In the genomic region with DNA sequence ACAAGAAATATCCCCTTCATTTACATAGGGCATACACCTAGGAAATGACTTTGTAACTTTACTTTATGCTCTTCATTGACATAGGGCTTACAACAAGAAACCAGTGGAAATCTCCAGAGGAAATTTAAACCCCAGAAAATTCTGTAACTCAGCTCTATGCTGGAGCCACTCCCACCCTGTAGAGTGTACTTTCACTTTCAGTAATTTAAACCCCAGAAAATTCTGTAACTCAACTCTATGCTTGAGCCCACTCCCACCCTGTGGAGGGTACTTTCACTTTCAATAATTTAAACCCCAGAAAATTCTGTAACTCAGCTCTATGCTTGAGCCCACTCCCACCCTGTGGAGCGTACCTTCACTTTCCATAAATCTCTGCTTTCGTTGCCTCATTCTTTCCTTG, we compare ENCODE assay signal across 15 cellular contexts.
DNase-seq lines count a peak whose midpoint lies in the region; ATAC-seq, FAIRE-seq and TF ChIP-seq lines count a peak whose summit lies in the region.
"Had no signal": no experiment of that assay in that cellular context is flagged by ENCODE, and none has a peak within 500 bp of the region (broad histone marks: within the 10 kb centered on the region; RNA-seq: fewer than 3 reads in every experiment).

No MANE protein-coding gene starts in this region.

- RAD21 ChIA-PET in GM12878 (lab: Charles Lee; ENCODE audit: unreplicated experiment) = no interaction called here

- H3K9me3 ChIP-seq in GM12878 (replicated peaks; ENCODE audit: control insufficient read depth, insufficient read depth, low read length) = peaks cover 1% of the 10 kb centered on the region; the same call in 1 of the 3 replicates
- H3K9me3 ChIP-seq: HAP-1 had no signal

- TF ChIP-seq RAD21 in GM12878 (IDR thresholded peaks at IDR 0.05; ENCODE audit: insufficient read depth, low read depth, low read length) = no peak

- no peaks in the 10 kb centered on the region for H3K4me1 ChIP-seq in GM12878 (ENCODE audit: control insufficient read depth, insufficient read depth, low read length)
- H3K4me1 ChIP-seq: HAP-1 had no signal

- 28% methylated on average over 2 of the region's 2 CpGs for WGBS in GM12878 (ENCODE audit: insufficient coverage, insufficient replicate concordance, low lambda C conversion rate, missing lambda C conversion rate)

- CTCF ChIA-PET in Calu3 (lab: Charles Lee) = no interaction called here
- CTCF ChIA-PET in GM12878 (lab: Yijun Ruan, JAX) = no interaction called here

- no peaks in the 10 kb centered on the region for H3K79me2 ChIP-seq in GM12878 (ENCODE audit: control insufficient read depth, insufficient read depth, low read length)

- ATAC-seq in GM12878 (peak; percentile 59; the same call in 2 of the 3 replicates), HG03432 (IDR thresholded peaks at IDR 0.05; ENCODE audit: unreplicated experiment) (no peak)
- ATAC-seq: CD8-positive, alpha-beta T cell; K562 had no signal

- H3K27ac Mint-ChIP-seq in Calu3 (ENCODE audit: unreplicated experiment) = no peak overlapping the region
- H3K27ac Mint-ChIP-seq: CD14-positive monocyte; CD8-positive, alpha-beta T cell had no signal

- no peaks in the 10 kb centered on the region for H3K36me3 ChIP-seq in GM12878 (ENCODE audit: control insufficient read depth in 2 of 2, insufficient read depth in 2 of 2, low read length in 1 of 2)
- H3K36me3 ChIP-seq: HAP-1 had no signal

- no peak for FAIRE-seq in GM12878 (lab: Jason Lieb, UNC)
- FAIRE-seq: GM12891, H1, K562 had no signal

- POLR2A ChIA-PET in GM12878 (lab: Charles Lee) = no interaction called here

- no peak overlapping the region for H3K9ac ChIP-seq in GM12878 (ENCODE audit: control insufficient read depth, insufficient read depth, low read length)

- H3K27ac ChIP-seq in GM12878 (ENCODE audit: control insufficient read depth, insufficient read depth) (no peak overlapping the region), dorsolateral prefrontal cortex (no peak overlapping the region)

- H3K27me3 ChIP-seq in GM12878 (replicated peaks in 1 of 2; ENCODE audit: control insufficient read depth in 2 of 2, insufficient read depth in 2 of 2, low read length in 1 of 2) (no peaks in the 10 kb centered on the region), dorsolateral prefrontal cortex (no peaks in the 10 kb centered on the region)

- in situ Hi-C loops in GM12878 (cut with MboI) = no loop called here

- no peak for TF ChIP-seq POLR2A in GM12878 (IDR thresholded peaks at IDR 0.05; ENCODE audit: low read depth, low read length)

- intact Hi-C loops in Calu3 (cut with micrococcal nuclease; ENCODE audit: unreplicated experiment) = no loop called here
- intact Hi-C loops in GM12878 (cut with micrococcal nuclease; ENCODE audit: unreplicated experiment) = no loop called here
- intact Hi-C loops in dorsolateral prefrontal cortex (cut with DNase I) = no loop called here

- H3K4me1 Mint-ChIP-seq in Calu3 (ENCODE audit: low read depth, unreplicated experiment) = no peaks in the 10 kb centered on the region
- H3K4me1 Mint-ChIP-seq: CD14-positive monocyte had no signal

- no peaks in the 10 kb centered on the region for H3K36me3 Mint-ChIP-seq in Calu3 (ENCODE audit: insufficient read depth, unreplicated experiment)
- H3K36me3 Mint-ChIP-seq: CD14-positive monocyte; CD8-positive, alpha-beta T cell had no signal

- H3K4me2 ChIP-seq in GM12878 (ENCODE audit: control insufficient read depth, insufficient read depth) = no peak overlapping the region

- peak overlapping the region; percentile 59 for H3K4me3 Mint-ChIP-seq in Calu3 (ENCODE audit: low read depth, unreplicated experiment)
- H3K4me3 Mint-ChIP-seq: CD14-positive monocyte; CD8-positive, alpha-beta T cell had no signal

- TF ChIP-seq EP300 in GM12878 (IDR thresholded peaks at IDR 0.05; ENCODE audit: borderline replicate concordance in 1 of 2, control insufficient read depth in 1 of 2, low read depth in 2 of 2, low read length in 2 of 2) = no peak

- no peaks in the 10 kb centered on the region for H3K9me3 Mint-ChIP-seq in Calu3 (ENCODE audit: low read depth, unreplicated experiment)

- no peaks in the 10 kb centered on the region for H4K20me1 ChIP-seq in GM12878 (ENCODE audit: control insufficient read depth, insufficient read depth)

- SMC1A ChIA-PET in GM12878 (lab: Charles Lee; ENCODE audit: uncharacterized antibody, unreplicated experiment) = interaction anchor here (1.3 kb wide), 1 partner anchor 14 kb away, joined by 3 read pairs; no protein-coding TSS in a partner anchor

- H2AFZ ChIP-seq in GM12878 (ENCODE audit: control insufficient read depth, low read depth, low read length) = no peak overlapping the region

- peak; percentile 6 for DNase-seq in A172 (ENCODE audit: low spot score)
- DNase-seq in Calu3 = no peak
- peak; percentile 36 for DNase-seq in OCI-M1 (lab: John Stamatoyannopoulos, UW)
- no peak for DNase-seq in GM12878 (ENCODE audit: low read depth, low spot score)
- no peak for DNase-seq in dorsolateral prefrontal cortex
- no peak for DNase-seq in activated T-cell treated with anti-CD3 and anti-CD28 coated beads, Interleukin-2, amount 50 U/mL, for 48 hours
- DNase-seq: 8988T; CD8-positive, alpha-beta T cell; COR-L47 had no signal

- BruUV-seq in Calu3 (replicated peaks; lab: Mats Ljungman, UMichigan) = no TSS peak
- no TSS peak for BruUV-seq in GM12878 (replicated peaks; lab: Mats Ljungman, UMichigan)

- H3K4me3 ChIP-seq in GM12878 (no peak overlapping the region), dorsolateral prefrontal cortex (no peak overlapping the region)
- H3K4me3 ChIP-seq: HAP-1, K562 had no signal

- no peaks in the 10 kb centered on the region for H3K27me3 Mint-ChIP-seq in Calu3 (ENCODE audit: unreplicated experiment)

- TF ChIP-seq CTCF in Calu3 (IDR thresholded peaks at IDR 0.05; ENCODE audit: unreplicated experiment) (no peak), GM12878 (IDR thresholded peaks at IDR 0.05 in 2 of 3, conservative IDR thresholded peaks at IDR 0.05 in 1 of 3; ENCODE audit: control insufficient read depth in 2 of 3, extremely low read depth in 1 of 3, insufficient read depth in 1 of 3, low read depth in 3 of 3, low read length in 3 of 3) (no peak), dorsolateral prefrontal cortex (IDR thresholded peaks at IDR 0.05 in 54 of 56, conservative IDR thresholded peaks at IDR 0.05 in 2 of 56; ENCODE audit: low read depth in 1 of 56, partially characterized antibody in 56 of 56) (no peak)

TF ChIP-seq in GM12878, 131 proteins besides CTCF, POLR2A, EP300 and RAD21:
- TF ChIP-seq GABPA (IDR thresholded peaks at IDR 0.05; ENCODE audit: low read depth) = no peak
- no peak for TF ChIP-seq KAT2A (conservative IDR thresholded peaks at IDR 0.05; ENCODE audit: control insufficient read depth, low read depth, low read length)
- no peak for TF ChIP-seq LARP7 (IDR thresholded peaks at IDR 0.05)
- TF ChIP-seq, protein P1, sequence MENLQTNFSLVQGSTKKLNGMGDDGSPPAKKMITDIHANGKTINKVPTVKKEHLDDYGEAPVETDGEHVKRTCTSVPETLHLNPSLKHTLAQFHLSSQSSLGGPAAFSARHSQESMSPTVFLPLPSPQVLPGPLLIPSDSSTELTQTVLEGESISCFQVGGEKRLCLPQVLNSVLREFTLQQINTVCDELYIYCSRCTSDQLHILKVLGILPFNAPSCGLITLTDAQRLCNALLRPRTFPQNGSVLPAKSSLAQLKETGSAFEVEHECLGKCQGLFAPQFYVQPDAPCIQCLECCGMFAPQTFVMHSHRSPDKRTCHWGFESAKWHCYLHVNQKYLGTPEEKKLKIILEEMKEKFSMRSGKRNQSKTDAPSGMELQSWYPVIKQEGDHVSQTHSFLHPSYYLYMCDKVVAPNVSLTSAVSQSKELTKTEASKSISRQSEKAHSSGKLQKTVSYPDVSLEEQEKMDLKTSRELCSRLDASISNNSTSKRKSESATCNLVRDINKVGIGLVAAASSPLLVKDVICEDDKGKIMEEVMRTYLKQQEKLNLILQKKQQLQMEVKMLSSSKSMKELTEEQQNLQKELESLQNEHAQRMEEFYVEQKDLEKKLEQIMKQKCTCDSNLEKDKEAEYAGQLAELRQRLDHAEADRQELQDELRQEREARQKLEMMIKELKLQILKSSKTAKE (IDR thresholded peaks at IDR 0.05; ENCODE audit: low read depth, poor library complexity, severe bottlenecking) = no peak
- TF ChIP-seq, protein P2, sequence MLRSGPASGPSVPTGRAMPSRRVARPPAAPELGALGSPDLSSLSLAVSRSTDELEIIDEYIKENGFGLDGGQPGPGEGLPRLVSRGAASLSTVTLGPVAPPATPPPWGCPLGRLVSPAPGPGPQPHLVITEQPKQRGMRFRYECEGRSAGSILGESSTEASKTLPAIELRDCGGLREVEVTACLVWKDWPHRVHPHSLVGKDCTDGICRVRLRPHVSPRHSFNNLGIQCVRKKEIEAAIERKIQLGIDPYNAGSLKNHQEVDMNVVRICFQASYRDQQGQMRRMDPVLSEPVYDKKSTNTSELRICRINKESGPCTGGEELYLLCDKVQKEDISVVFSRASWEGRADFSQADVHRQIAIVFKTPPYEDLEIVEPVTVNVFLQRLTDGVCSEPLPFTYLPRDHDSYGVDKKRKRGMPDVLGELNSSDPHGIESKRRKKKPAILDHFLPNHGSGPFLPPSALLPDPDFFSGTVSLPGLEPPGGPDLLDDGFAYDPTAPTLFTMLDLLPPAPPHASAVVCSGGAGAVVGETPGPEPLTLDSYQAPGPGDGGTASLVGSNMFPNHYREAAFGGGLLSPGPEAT (IDR thresholded peaks at IDR 0.05; ENCODE audit: low read depth) = no peak
- no peak for TF ChIP-seq SUZ12 (IDR thresholded peaks at IDR 0.05; ENCODE audit: unreplicated experiment)
- TF ChIP-seq, protein P3, sequence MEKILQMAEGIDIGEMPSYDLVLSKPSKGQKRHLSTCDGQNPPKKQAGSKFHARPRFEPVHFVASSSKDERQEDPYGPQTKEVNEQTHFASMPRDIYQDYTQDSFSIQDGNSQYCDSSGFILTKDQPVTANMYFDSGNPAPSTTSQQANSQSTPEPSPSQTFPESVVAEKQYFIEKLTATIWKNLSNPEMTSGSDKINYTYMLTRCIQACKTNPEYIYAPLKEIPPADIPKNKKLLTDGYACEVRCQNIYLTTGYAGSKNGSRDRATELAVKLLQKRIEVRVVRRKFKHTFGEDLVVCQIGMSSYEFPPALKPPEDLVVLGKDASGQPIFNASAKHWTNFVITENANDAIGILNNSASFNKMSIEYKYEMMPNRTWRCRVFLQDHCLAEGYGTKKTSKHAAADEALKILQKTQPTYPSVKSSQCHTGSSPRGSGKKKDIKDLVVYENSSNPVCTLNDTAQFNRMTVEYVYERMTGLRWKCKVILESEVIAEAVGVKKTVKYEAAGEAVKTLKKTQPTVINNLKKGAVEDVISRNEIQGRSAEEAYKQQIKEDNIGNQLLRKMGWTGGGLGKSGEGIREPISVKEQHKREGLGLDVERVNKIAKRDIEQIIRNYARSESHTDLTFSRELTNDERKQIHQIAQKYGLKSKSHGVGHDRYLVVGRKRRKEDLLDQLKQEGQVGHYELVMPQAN (conservative IDR thresholded peaks at IDR 0.05) = no peak
TF ChIP-seq in GM12878: peak in this region for 0.

Comparison
In these comparisons a context has a peak if more than half of its experiments do, and no peak if none do; other contexts are left out.
1. DNase-seq: peak in A172 (single experiment) and OCI-M1 (single experiment); none in Calu3 (single experiment), GM12878 (single experiment), dorsolateral prefrontal cortex (0 of 10) and activated T-cell treated with anti-CD3 and anti-CD28 coated beads, Interleukin-2, amount 50 U/mL, for 48 hours (0 of 2).